27 cellular contexts compared by ENCODE assay signal in genomic region chr15:23801881-23802280, GRCh38.
"Had no signal": no experiment of that assay in that cellular context is flagged by ENCODE, and none has a peak within 500 bp of the region (broad histone marks: within the 10 kb centered on the region; RNA-seq: fewer than 3 reads in every experiment).

No MANE protein-coding gene starts in this region.

- H3K4me1 Mint-ChIP-seq: activated CD4-positive, alpha-beta memory T cell treated with anti-CD3 and anti-CD28 coated beads, Interleukin-2, amount 10 ng/mL, durations not matched to agents 7 days and 5 days; activated CD4-positive, alpha-beta T cell treated with anti-CD3 and anti-CD28 coated beads for 36 hours; activated CD4-positive, alpha-beta T cell treated with anti-CD3 and anti-CD28 coated beads, Interleukin-2, amount 10 ng/mL, durations not matched to agents 24 days and 14 days; activated naive CD4-positive, alpha-beta T cell treated with anti-CD3 and anti-CD28 coated beads, Interleukin-2, amount 10 ng/mL, durations not matched to agents 7 days and 5 days; activated naive CD8-positive, alpha-beta T cell treated with anti-CD3 and anti-CD28 coated beads, Interleukin-2, amount 10 ng/mL, durations not matched to agents 7 days and 5 days; central memory CD8-positive, alpha-beta T cell had no signal

- H3K9me3 ChIP-seq: esophagus squamous epithelium had no signal

- DNase-seq: activated CD4-positive, alpha-beta memory T cell treated with anti-CD3 and anti-CD28 coated beads, Interleukin-2, amount 10 ng/mL, durations not matched to agents 7 days and 5 days; activated CD4-positive, alpha-beta T cell treated with anti-CD3 and anti-CD28 coated beads for 36 hours; activated CD4-positive, alpha-beta T cell treated with anti-CD3 and anti-CD28 coated beads, Interleukin-2, amount 10 ng/mL, durations not matched to agents 24 days and 14 days; activated CD4-positive, alpha-beta T cell treated with anti-CD3 and anti-CD28 coated beads, Interleukin-2, amount 50 U/mL, for 4 hours; activated CD4-positive, CD25-positive, alpha-beta regulatory T cell; activated CD4-positive, CD25-positive, alpha-beta regulatory T cell treated with anti-CD3 and anti-CD28 coated beads, Interleukin-2, amount 50 U/mL, for 72 hours; activated CD8-positive, alpha-beta memory T cell treated with anti-CD3 and anti-CD28 coated beads, Interleukin-2, amount 50 U/mL, for 48 hours; activated gamma-delta T cell; activated naive CD4-positive, alpha-beta T cell; activated naive CD4-positive, alpha-beta T cell treated with anti-CD3 and anti-CD28 coated beads, Interleukin-2, amount 10 ng/mL, durations not matched to agents 7 days and 5 days; activated naive CD8-positive, alpha-beta T cell treated with anti-CD3 and anti-CD28 coated beads, Interleukin-2, amount 10 ng/mL, durations not matched to agents 7 days and 5 days; activated T-cell treated with anti-CD3 and anti-CD28 coated beads for 4 hours; activated T-cell treated with anti-CD3 and anti-CD28 coated beads, Interleukin-2, amount 50 U/mL, for 24 hours; activated T-cell treated with anti-CD3 and anti-CD28 coated beads, Interleukin-2, amount 50 U/mL, for 72 hours; anterior cingulate cortex; brain microvascular endothelial cell; cortex of kidney; dermis blood vessel endothelial cell; effector CD4-positive, alpha-beta T cell; effector memory CD8-positive, alpha-beta T cell; esophagus squamous epithelium; foreskin melanocyte; T-helper 2 cell had no signal

- H3K4me3 Mint-ChIP-seq: activated CD4-positive, alpha-beta memory T cell treated with anti-CD3 and anti-CD28 coated beads, Interleukin-2, amount 10 ng/mL, durations not matched to agents 7 days and 5 days; activated CD4-positive, alpha-beta T cell treated with anti-CD3 and anti-CD28 coated beads for 36 hours; activated CD4-positive, alpha-beta T cell treated with anti-CD3 and anti-CD28 coated beads, Interleukin-2, amount 10 ng/mL, durations not matched to agents 24 days and 14 days; activated naive CD4-positive, alpha-beta T cell treated with anti-CD3 and anti-CD28 coated beads, Interleukin-2, amount 10 ng/mL, durations not matched to agents 7 days and 5 days; activated naive CD8-positive, alpha-beta T cell treated with anti-CD3 and anti-CD28 coated beads, Interleukin-2, amount 10 ng/mL, durations not matched to agents 7 days and 5 days; activated T-cell treated with anti-CD3 and anti-CD28 coated beads, Interleukin-2, amount 50 U/mL, for 24 hours; activated T-cell treated with anti-CD3 and anti-CD28 coated beads, Interleukin-2, amount 50 U/mL, for 72 hours; central memory CD8-positive, alpha-beta T cell; effector memory CD8-positive, alpha-beta T cell had no signal

- H3K27me3 ChIP-seq: brain microvascular endothelial cell, esophagus squamous epithelium had no signal

- H3K36me3 ChIP-seq: brain microvascular endothelial cell, esophagus squamous epithelium, gastroesophageal sphincter had no signal

- H3K4me1 ChIP-seq: esophagus squamous epithelium, gastroesophageal sphincter had no signal

- H3K4me3 ChIP-seq: esophagus squamous epithelium, gastroesophageal sphincter had no signal

- ATAC-seq: activated CD4-positive, alpha-beta T cell treated with anti-CD3 and anti-CD28 coated beads for 36 hours; activated naive CD4-positive, alpha-beta T cell treated with anti-CD3 and anti-CD28 coated beads, Interleukin-2, amount 50 U/mL, for 72 hours; activated T-cell treated with anti-CD3 and anti-CD28 coated beads, Interleukin-2, amount 50 U/mL, for 72 hours; effector memory CD8-positive, alpha-beta T cell; gastroesophageal sphincter had no signal

- H3K36me3 Mint-ChIP-seq: activated naive CD4-positive, alpha-beta T cell treated with anti-CD3 and anti-CD28 coated beads, Interleukin-2, amount 10 ng/mL, durations not matched to agents 7 days and 5 days; activated naive CD8-positive, alpha-beta T cell treated with anti-CD3 and anti-CD28 coated beads, Interleukin-2, amount 10 ng/mL, durations not matched to agents 7 days and 5 days had no signal

- H3K27ac ChIP-seq: brain microvascular endothelial cell, epithelial cell of prostate, esophagus squamous epithelium, gastroesophageal sphincter had no signal

- H3K27me3 Mint-ChIP-seq: activated CD4-positive, alpha-beta memory T cell treated with anti-CD3 and anti-CD28 coated beads, Interleukin-2, amount 10 ng/mL, durations not matched to agents 7 days and 5 days; activated CD4-positive, alpha-beta T cell treated with anti-CD3 and anti-CD28 coated beads for 36 hours; activated CD4-positive, alpha-beta T cell treated with anti-CD3 and anti-CD28 coated beads, Interleukin-2, amount 10 ng/mL, durations not matched to agents 24 days and 14 days; activated naive CD4-positive, alpha-beta T cell treated with anti-CD3 and anti-CD28 coated beads, Interleukin-2, amount 10 ng/mL, durations not matched to agents 7 days and 5 days; activated naive CD8-positive, alpha-beta T cell treated with anti-CD3 and anti-CD28 coated beads, Interleukin-2, amount 10 ng/mL, durations not matched to agents 7 days and 5 days; activated T-cell treated with anti-CD3 and anti-CD28 coated beads, Interleukin-2, amount 50 U/mL, for 24 hours; central memory CD8-positive, alpha-beta T cell; effector memory CD8-positive, alpha-beta T cell had no signal

- H3K27ac Mint-ChIP-seq: activated CD4-positive, alpha-beta memory T cell treated with anti-CD3 and anti-CD28 coated beads, Interleukin-2, amount 10 ng/mL, durations not matched to agents 7 days and 5 days; activated CD4-positive, alpha-beta T cell treated with anti-CD3 and anti-CD28 coated beads for 36 hours; activated CD4-positive, alpha-beta T cell treated with anti-CD3 and anti-CD28 coated beads, Interleukin-2, amount 10 ng/mL, durations not matched to agents 24 days and 14 days; activated naive CD4-positive, alpha-beta T cell treated with anti-CD3 and anti-CD28 coated beads, Interleukin-2, amount 10 ng/mL, durations not matched to agents 7 days and 5 days; activated naive CD4-positive, alpha-beta T cell treated with anti-CD3 and anti-CD28 coated beads, Interleukin-2, amount 50 U/mL, for 72 hours; activated naive CD8-positive, alpha-beta T cell treated with anti-CD3 and anti-CD28 coated beads, Interleukin-2, amount 10 ng/mL, durations not matched to agents 7 days and 5 days; activated T-cell treated with anti-CD3 and anti-CD28 coated beads, Interleukin-2, amount 50 U/mL, for 24 hours; activated T-cell treated with anti-CD3 and anti-CD28 coated beads, Interleukin-2, amount 50 U/mL, for 72 hours; effector memory CD8-positive, alpha-beta T cell had no signal
